ENCODE assay signal across 24 cellular contexts in the genomic region with DNA sequence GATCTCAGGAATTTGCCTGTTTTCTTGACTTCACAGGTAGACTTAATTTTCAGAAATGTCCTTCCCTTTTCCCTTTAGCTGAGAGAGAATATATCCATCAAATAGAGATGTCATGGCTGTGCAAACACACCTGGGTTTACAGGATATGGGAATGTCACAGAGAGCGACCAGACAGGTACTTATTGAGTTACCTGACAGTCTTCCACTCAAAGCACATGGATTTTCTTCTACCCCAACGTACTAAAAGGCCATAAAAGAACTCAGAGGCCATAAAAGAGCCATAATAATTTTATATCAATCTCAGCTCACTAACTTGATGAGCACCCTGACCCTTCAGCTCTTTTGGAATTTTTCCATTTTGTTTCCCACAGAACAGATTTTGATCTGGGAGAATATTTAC. TPM values are rescaled to one million over a fixed set of nuclear protein-coding genes. Genes with fewer than 3 reads are reported as not detected.
"Had no signal": no experiment of that assay in that cellular context is flagged by ENCODE, and none has a peak within 500 bp of the region (broad histone marks: within the 10 kb centered on the region; RNA-seq: fewer than 3 reads in every experiment).

No MANE protein-coding gene starts in this region.

- H3K9me3 ChIP-seq: gastrocnemius medialis, neutrophil, right lobe of liver had no signal

- H3K4me1 ChIP-seq: right lobe of liver had no signal

- H3K36me3 Mint-ChIP-seq: activated CD8-positive, alpha-beta memory T cell treated with anti-CD3 and anti-CD28 coated beads, Interleukin-2, amount 10 ng/mL, durations not matched to agents 7 days and 5 days; activated naive CD4-positive, alpha-beta T cell treated with anti-CD3 and anti-CD28 coated beads, Interleukin-2, amount 50 U/mL, for 24 hours; type B pancreatic cell had no signal

- H3K4me3 ChIP-seq: gastrocnemius medialis, right lobe of liver had no signal

- H3K36me3 ChIP-seq: gastrocnemius medialis, neutrophil, right lobe of liver had no signal

- H3K27me3 Mint-ChIP-seq: activated B cell treated with CpG ODN at 0.5 μM for 24 hours; effector memory CD8-positive, alpha-beta T cell; type B pancreatic cell had no signal

- H3K27ac Mint-ChIP-seq: activated B cell treated with CpG ODN at 0.5 μM for 24 hours; activated CD8-positive, alpha-beta memory T cell treated with anti-CD3 and anti-CD28 coated beads, Interleukin-2, amount 10 ng/mL, durations not matched to agents 7 days and 5 days; activated CD8-positive, alpha-beta T cell treated with anti-CD3 and anti-CD28 coated beads, Interleukin-2, amount 10 ng/mL, durations not matched to agents 7 days and 5 days; activated naive CD4-positive, alpha-beta T cell treated with anti-CD3 and anti-CD28 coated beads, Interleukin-2, amount 50 U/mL, for 24 hours; activated naive CD8-positive, alpha-beta T cell treated with anti-CD3 and anti-CD28 coated beads, Interleukin-2, amount 50 U/mL, for 24 hours; activated T-helper 2 cell treated with anti-CD3 and anti-CD28 coated beads, Interferon-gamma antibody, Interleukin-2, Interleukin-4, amounts not matched to agents 10 μg/mL and 5 μg/mL and 100 μg/mL, durations not matched to agents 14 hours and 24 hours and 36 hours; effector memory CD8-positive, alpha-beta T cell; nephron; type B pancreatic cell had no signal

- H3K9me3 Mint-ChIP-seq: activated B cell treated with CpG ODN at 0.5 μM for 24 hours; activated naive CD4-positive, alpha-beta T cell treated with anti-CD3 and anti-CD28 coated beads, Interleukin-2, amount 50 U/mL, for 24 hours; activated naive CD8-positive, alpha-beta T cell treated with anti-CD3 and anti-CD28 coated beads, Interleukin-2, amount 50 U/mL, for 24 hours; activated T-helper 2 cell treated with anti-CD3 and anti-CD28 coated beads, Interferon-gamma antibody, Interleukin-2, Interleukin-4, amounts not matched to agents 10 μg/mL and 5 μg/mL and 100 μg/mL, durations not matched to agents 14 hours and 24 hours and 36 hours; effector memory CD8-positive, alpha-beta T cell; nephron; stimulated activated naive CD8-positive, alpha-beta T cell treated with anti-CD3 and anti-CD28 coated beads, Interleukin-15, amount 100 ng/mL, for 72 hours; type B pancreatic cell had no signal

- DNase-seq: activated B cell treated with CpG ODN at 0.5 μM for 24 hours; activated CD8-positive, alpha-beta memory T cell treated with anti-CD3 and anti-CD28 coated beads, Interleukin-2, amount 10 ng/mL, durations not matched to agents 7 days and 5 days; activated CD8-positive, alpha-beta T cell treated with anti-CD3 and anti-CD28 coated beads, Interleukin-2, amount 10 ng/mL, durations not matched to agents 7 days and 5 days; activated naive CD8-positive, alpha-beta T cell treated with anti-CD3 and anti-CD28 coated beads, Interleukin-2, amount 50 U/mL, for 24 hours; activated T-cell treated with anti-CD3 and anti-CD28 coated beads, Interleukin-2, amount 50 U/mL, for 48 hours; amygdala; caudate nucleus; cortex of kidney; effector memory CD8-positive, alpha-beta T cell; erythroblast; gastrocnemius medialis; glutamatergic neuron; islet precursor cell; left ventricle myocardium superior; right lobe of liver; stimulated activated CD4-positive, alpha-beta T cell treated with anti-CD3 and anti-CD28 coated beads, Interleukin-12 subunit alpha, Interleukin-12 subunit beta, amount 100 ng/mL, for 4 hours; stimulated activated CD4-positive, alpha-beta T cell treated with anti-CD3 and anti-CD28 coated beads, Interleukin-4, amount 100 ng/mL, for 1 hour; stimulated activated naive CD8-positive, alpha-beta T cell treated with anti-CD3 and anti-CD28 coated beads, Interleukin-15, amount 100 ng/mL, for 72 hours; substantia nigra had no signal

- H3K4me1 Mint-ChIP-seq: activated B cell treated with CpG ODN at 0.5 μM for 24 hours; activated CD8-positive, alpha-beta memory T cell treated with anti-CD3 and anti-CD28 coated beads, Interleukin-2, amount 10 ng/mL, durations not matched to agents 7 days and 5 days; activated naive CD4-positive, alpha-beta T cell treated with anti-CD3 and anti-CD28 coated beads, Interleukin-2, amount 50 U/mL, for 24 hours; activated naive CD8-positive, alpha-beta T cell treated with anti-CD3 and anti-CD28 coated beads, Interleukin-2, amount 50 U/mL, for 24 hours; stimulated activated naive CD8-positive, alpha-beta T cell treated with anti-CD3 and anti-CD28 coated beads, Interleukin-15, amount 100 ng/mL, for 72 hours had no signal

- H3K4me3 Mint-ChIP-seq: activated B cell treated with CpG ODN at 0.5 μM for 24 hours; activated CD8-positive, alpha-beta memory T cell treated with anti-CD3 and anti-CD28 coated beads, Interleukin-2, amount 10 ng/mL, durations not matched to agents 7 days and 5 days; activated CD8-positive, alpha-beta T cell treated with anti-CD3 and anti-CD28 coated beads, Interleukin-2, amount 10 ng/mL, durations not matched to agents 7 days and 5 days; activated naive CD4-positive, alpha-beta T cell treated with anti-CD3 and anti-CD28 coated beads, Interleukin-2, amount 50 U/mL, for 24 hours; activated naive CD8-positive, alpha-beta T cell treated with anti-CD3 and anti-CD28 coated beads, Interleukin-2, amount 50 U/mL, for 24 hours; effector memory CD8-positive, alpha-beta T cell; nephron; stimulated activated naive CD8-positive, alpha-beta T cell treated with anti-CD3 and anti-CD28 coated beads, Interleukin-15, amount 100 ng/mL, for 72 hours; type B pancreatic cell had no signal

- ATAC-seq: activated CD8-positive, alpha-beta memory T cell treated with anti-CD3 and anti-CD28 coated beads, Interleukin-2, amount 10 ng/mL, durations not matched to agents 7 days and 5 days; activated CD8-positive, alpha-beta T cell treated with anti-CD3 and anti-CD28 coated beads, Interleukin-2, amount 10 ng/mL, durations not matched to agents 7 days and 5 days; activated naive CD8-positive, alpha-beta T cell treated with anti-CD3 and anti-CD28 coated beads, Interleukin-2, amount 50 U/mL, for 24 hours; effector memory CD8-positive, alpha-beta T cell; gastrocnemius medialis; left ventricle myocardium superior; right lobe of liver; stimulated activated naive CD8-positive, alpha-beta T cell treated with anti-CD3 and anti-CD28 coated beads, Interleukin-15, amount 100 ng/mL, for 72 hours had no signal

RNA-seq across cellular contexts. Expression of a gene that starts 5.3 kb away (rescaled TPM):
- total RNA-seq: activated B cell treated with CpG ODN at 0.5 μM for 24 hours; activated CD8-positive, alpha-beta memory T cell treated with anti-CD3 and anti-CD28 coated beads, Interleukin-2, amount 10 ng/mL, durations not matched to agents 7 days and 5 days; activated CD8-positive, alpha-beta T cell treated with anti-CD3 and anti-CD28 coated beads, Interleukin-2, amount 10 ng/mL, durations not matched to agents 7 days and 5 days had no signal
